24 cellular contexts compared by ENCODE assay signal in genomic region chr6:39902786-39903465, GRCh38. TPM values are rescaled to one million over a fixed set of nuclear protein-coding genes. Genes with fewer than 3 reads are reported as not detected.
A peak's percentile ranks its signal among the peaks of the same experiment; 100 is the strongest.
DNase-seq lines count a peak whose midpoint lies in the region; ATAC-seq and TF ChIP-seq lines count a peak whose summit lies in the region.
"Had no signal": no experiment of that assay in that cellular context is flagged by ENCODE, and none has a peak within 500 bp of the region (broad histone marks: within the 10 kb centered on the region; RNA-seq: fewer than 3 reads in every experiment).

No MANE protein-coding gene starts in this region.

- intact Hi-C loops in left colon (cut with DNase I, micrococcal nuclease), result no loop called here

- H3K4me3 ChIP-seq in WI38 (ENCODE audit: low read depth, low read length), result no peak overlapping the region
- H3K4me3 ChIP-seq: GM23248, thyroid gland, vagina had no signal

- DNase-seq in activated effector memory CD4-positive, alpha-beta T cell treated with anti-CD3 and anti-CD28 coated beads, Interleukin-2, amount 50 U/mL, for 16 hours, result peak; percentile 39
- no peak for DNase-seq in activated effector memory CD4-positive, alpha-beta T cell treated with Interleukin-2 at 50 U/mL for 16 hours
- no peak for DNase-seq in left colon
- DNase-seq in SHP77 treated with DMSO at 0.1 percent for 48 hours (lab: John Stamatoyannopoulos, UW), result no peak
- DNase-seq in UCSD-AML1 (lab: John Stamatoyannopoulos, UW; ENCODE audit: unreplicated experiment), result no peak
- no peak for DNase-seq in RKO (ENCODE audit: low spot score)
- DNase-seq: activated CD8-positive, alpha-beta memory T cell treated with anti-CD3 and anti-CD28 coated beads, Interleukin-2, amount 10 ng/mL, durations not matched to agents 7 days and 5 days; activated naive CD4-positive, alpha-beta T cell treated with anti-CD3 and anti-CD28 coated beads for 36 hours; activated T-cell treated with anti-CD3 and anti-CD28 coated beads, Interleukin-2, amount 50 U/mL, for 48 hours; BE2C; cortex of kidney; GM23248; IMR-90; left ventricle myocardium superior; midbrain; naive thymus-derived CD4-positive, alpha-beta T cell; NCI-H1105; NCI-H187 treated with DMSO at 0.1 percent for 48 hours; stimulated activated naive CD8-positive, alpha-beta T cell treated with anti-CD3 and anti-CD28 coated beads, Interleukin-15, amount 100 ng/mL, for 72 hours; T-helper 2 cell; thyroid gland had no signal

- ATAC-seq in left colon, result peak; percentile 25
- ATAC-seq in HG03342 (IDR thresholded peaks at IDR 0.05; ENCODE audit: unreplicated experiment), result no peak
- ATAC-seq: activated CD8-positive, alpha-beta memory T cell treated with anti-CD3 and anti-CD28 coated beads, Interleukin-2, amount 10 ng/mL, durations not matched to agents 7 days and 5 days; naive thymus-derived CD4-positive, alpha-beta T cell; stimulated activated naive CD8-positive, alpha-beta T cell treated with anti-CD3 and anti-CD28 coated beads, Interleukin-15, amount 100 ng/mL, for 72 hours had no signal

- peak; percentile 16; the same call in 1 of the 2 replicates for TF ChIP-seq CTCF in WI38 (IDR thresholded peaks at IDR 0.05; ENCODE audit: low read depth, low read length)

RNA-seq across cellular contexts. Expression of gene MOCS1, which starts 31.3 kb away (rescaled TPM):
- 10 to 100 TPM; 12.9 to 18.8 TPM for total RNA-seq in left colon
